Comparison of ENCODE assay signal across 17 cellular contexts in genomic region chr11:74533421-74533820, GRCh38. TPM values are rescaled to one million over a fixed set of nuclear protein-coding genes. Genes with fewer than 3 reads are reported as not detected.
DNase-seq lines count a peak whose midpoint lies in the region; ATAC-seq and TF ChIP-seq lines count a peak whose summit lies in the region.
"Had no signal": no experiment of that assay in that cellular context is flagged by ENCODE, and none has a peak within 500 bp of the region (broad histone marks: within the 10 kb centered on the region; RNA-seq: fewer than 3 reads in every experiment).

No MANE protein-coding gene starts in this region.

- H3K4me1 Mint-ChIP-seq in Caco-2 (ENCODE audit: low read depth, unreplicated experiment) = peaks cover 32% of the 10 kb centered on the region
- H3K4me1 Mint-ChIP-seq in endodermal cell = peaks cover 19% of the 10 kb centered on the region
- H3K4me1 Mint-ChIP-seq in neural progenitor cell = peaks cover 7% of the 10 kb centered on the region

- no peak for ATAC-seq in HG02938 (IDR thresholded peaks at IDR 0.05; ENCODE audit: unreplicated experiment)
- ATAC-seq: A549 had no signal

- H4K20me1 ChIP-seq in neural progenitor cell (ENCODE audit: low read depth) (no peaks in the 10 kb centered on the region), smooth muscle cell (ENCODE audit: low read depth) (no peaks in the 10 kb centered on the region)

- no peaks in the 10 kb centered on the region for H3K79me2 ChIP-seq in neural progenitor cell (ENCODE audit: low read depth)
- no peaks in the 10 kb centered on the region for H3K79me2 ChIP-seq in smooth muscle cell (ENCODE audit: low read depth)

- 93% methylated on average over 8 to 9 of the region's 9 CpGs for WGBS in endodermal cell (ENCODE audit: insufficient coverage in 1 of 2, insufficient read length in 1 of 2), 2 experiments
- WGBS in smooth muscle cell (ENCODE audit: low lambda C conversion rate) = 86% methylated on average over 9 of the region's 9 CpGs

- no TSS peak for BruUV-seq in Caco-2 (replicated peaks; lab: Mats Ljungman, UMichigan)

- no peaks in the 10 kb centered on the region for H3K36me3 ChIP-seq in Caco-2 (ENCODE audit: control insufficient read depth, insufficient read depth, low read length)
- H3K36me3 ChIP-seq in endodermal cell (ENCODE audit: control insufficient read depth, insufficient read depth, low read length) = no peaks in the 10 kb centered on the region
- no peaks in the 10 kb centered on the region for H3K36me3 ChIP-seq in neural progenitor cell
- no peaks in the 10 kb centered on the region for H3K36me3 ChIP-seq in smooth muscle cell (ENCODE audit: low read depth)

- no peak overlapping the region for H3K9ac ChIP-seq in endodermal cell (ENCODE audit: extremely low read depth, low read length, poor library complexity, severe bottlenecking)
- H3K9ac ChIP-seq in neural progenitor cell = no peak overlapping the region
- H3K9ac ChIP-seq in smooth muscle cell (ENCODE audit: low read depth) = no peak overlapping the region

- H2AFZ ChIP-seq in neural progenitor cell (replicated peaks) = no peak overlapping the region
- H2AFZ ChIP-seq in smooth muscle cell (ENCODE audit: low read depth) = no peak overlapping the region

- H3K4me1 ChIP-seq in Caco-2 (peaks cover 25% of the 10 kb centered on the region), endodermal cell (ENCODE audit: control insufficient read depth, insufficient read depth, low read length) (no peaks in the 10 kb centered on the region), neural progenitor cell (no peaks in the 10 kb centered on the region), smooth muscle cell (ENCODE audit: low read depth) (no peaks in the 10 kb centered on the region)
- H3K4me1 ChIP-seq: A549 had no signal

- POLR2A ChIA-PET in Caco-2 (lab: Charles Lee) = no interaction called here

- H3K4me2 ChIP-seq in neural progenitor cell = no peak overlapping the region
- H3K4me2 ChIP-seq in smooth muscle cell = no peak overlapping the region
- H3K4me2 ChIP-seq: A549 had no signal

- intact Hi-C loops in Caco-2 (cut with micrococcal nuclease; ENCODE audit: unreplicated experiment) = no loop called here

- TF ChIP-seq CTCF in Caco-2 (IDR thresholded peaks at IDR 0.05; ENCODE audit: insufficient read depth in 1 of 2, low read depth in 1 of 2, low read length in 1 of 2, severe bottlenecking in 1 of 2, unreplicated experiment in 1 of 2) (no peak), endodermal cell (conservative IDR thresholded peaks at IDR 0.05) (no peak), neural progenitor cell (IDR thresholded peaks at IDR 0.05) (no peak), smooth muscle cell (IDR thresholded peaks at IDR 0.05; ENCODE audit: borderline replicate concordance, insufficient read depth, poor library complexity, severe bottlenecking) (no peak)

- H3K4me3 Mint-ChIP-seq in Caco-2 (ENCODE audit: unreplicated experiment) (peak overlapping the region; percentile 10), endodermal cell (no peak overlapping the region), neural progenitor cell (no peak overlapping the region)
- H3K4me3 Mint-ChIP-seq: CD4-positive, alpha-beta T cell; H9 had no signal

- H3K9me3 ChIP-seq in Caco-2 (peaks cover 12% of the 10 kb centered on the region), endodermal cell (ENCODE audit: control insufficient read depth, low read length) (peaks cover 20% of the 10 kb centered on the region), neural progenitor cell (ENCODE audit: low read depth) (no peaks in the 10 kb centered on the region), smooth muscle cell (replicated peaks; ENCODE audit: low read depth) (no peaks in the 10 kb centered on the region)
- H3K9me3 ChIP-seq: A549 had no signal

- H3K27ac ChIP-seq in endodermal cell (ENCODE audit: low read depth, low read length) (no peak overlapping the region), neural progenitor cell (no peak overlapping the region), smooth muscle cell (ENCODE audit: low read depth) (peak overlapping the region; percentile 9)
- H3K27ac ChIP-seq: 22Rv1, A549, C4-2B, HL-60 had no signal

- H3F3A ChIP-seq in neural progenitor cell (ENCODE audit: low read depth) = no peaks in the 10 kb centered on the region
- no peaks in the 10 kb centered on the region for H3F3A ChIP-seq in smooth muscle cell (ENCODE audit: low read depth)

- H3K27me3 Mint-ChIP-seq in Caco-2 (ENCODE audit: insufficient read depth, unreplicated experiment) = no peaks in the 10 kb centered on the region
- no peaks in the 10 kb centered on the region for H3K27me3 Mint-ChIP-seq in endodermal cell (ENCODE audit: insufficient read depth)
- no peaks in the 10 kb centered on the region for H3K27me3 Mint-ChIP-seq in neural progenitor cell (ENCODE audit: insufficient read depth, low read depth)

- H3K36me3 Mint-ChIP-seq in Caco-2 (ENCODE audit: insufficient read depth, unreplicated experiment) = no peaks in the 10 kb centered on the region
- H3K36me3 Mint-ChIP-seq in endodermal cell (ENCODE audit: low read depth) = peaks cover 2% of the 10 kb centered on the region
- peaks cover 2% of the 10 kb centered on the region for H3K36me3 Mint-ChIP-seq in neural progenitor cell

- DNase-seq in Caco-2 = no peak
- DNase-seq in endodermal cell = peak; percentile 56
- DNase-seq in neural progenitor cell (ENCODE audit: low spot score) = no peak
- no peak for DNase-seq in smooth muscle cell (lab: John Stamatoyannopoulos, UW; ENCODE audit: unreplicated experiment)
- no peak for DNase-seq in nucleus accumbens (lab: John Stamatoyannopoulos, UW)
- no peak for DNase-seq in NCI-H748 (lab: John Stamatoyannopoulos, UW; ENCODE audit: unreplicated experiment)
- DNase-seq in NCI-H748 treated with DMSO at 0.1 percent for 48 hours (lab: John Stamatoyannopoulos, UW) = no peak
- DNase-seq: AML-193; CD4-positive, alpha-beta T cell; DMS79 treated with DMSO at 0.1 percent for 48 hours; GF-D8; H9 had no signal

- H3K27ac Mint-ChIP-seq in Caco-2 (ENCODE audit: unreplicated experiment) = no peak overlapping the region
- H3K27ac Mint-ChIP-seq in endodermal cell = no peak overlapping the region
- peak overlapping the region; percentile 75 for H3K27ac Mint-ChIP-seq in neural progenitor cell
- H3K27ac Mint-ChIP-seq: CD4-positive, alpha-beta T cell; H9 had no signal

- H3K27me3 ChIP-seq in Caco-2 (replicated peaks; ENCODE audit: control insufficient read depth, insufficient read depth, low read length) = no peaks in the 10 kb centered on the region
- H3K27me3 ChIP-seq in endodermal cell (ENCODE audit: control insufficient read depth, insufficient read depth, low read length, poor library complexity, severe bottlenecking) = no peaks in the 10 kb centered on the region
- H3K27me3 ChIP-seq in neural progenitor cell = no peaks in the 10 kb centered on the region
- no peaks in the 10 kb centered on the region for H3K27me3 ChIP-seq in smooth muscle cell (ENCODE audit: low read depth)

- H3K9me3 Mint-ChIP-seq in Caco-2 (ENCODE audit: unreplicated experiment) (peaks cover 16% of the 10 kb centered on the region), endodermal cell (peaks cover 22% of the 10 kb centered on the region), neural progenitor cell (peaks cover 15% of the 10 kb centered on the region)

- CTCF ChIA-PET in Caco-2 (lab: Charles Lee) = interaction anchor here (1.2 kb wide), 1 partner anchor 40 kb away, joined by 3 read pairs; the partner anchor contains the start of gene LIPT2

- H3K4me3 ChIP-seq in Caco-2 (ENCODE audit: low read depth, low read length) (no peak overlapping the region), endodermal cell (ENCODE audit: low read length) (no peak overlapping the region), neural progenitor cell (no peak overlapping the region), smooth muscle cell (no peak overlapping the region)
- H3K4me3 ChIP-seq: A549 had no signal

RNA-seq across cellular contexts. Expression of gene LIPT2, which starts 39.9 kb away (rescaled TPM):
- 10.5 and 14.4 TPM in 2 replicates for total RNA-seq in Caco-2 (2022)
- total RNA-seq in endodermal cell = 1 to 10 TPM; 6.7 to 9.4 TPM
- polyA plus RNA-seq in endodermal cell (2013, experiment 1 of 2) = 5.6 TPM
- polyA plus RNA-seq in endodermal cell (2013, experiment 2 of 2) = 4.8 TPM
- 15.2 and 16.9 TPM in 2 replicates for total RNA-seq in neural progenitor cell (ENCODE audit: low replicate concordance)
- total RNA-seq in smooth muscle cell = 4.0 and 6.5 TPM in 2 replicates
- polyA plus RNA-seq in smooth muscle cell = 9.7 and 10.2 TPM in 2 replicates

RNA-seq across cellular contexts. Expression of gene POLD3, which starts 59.0 kb away (rescaled TPM):
- total RNA-seq in Caco-2 (2022) = 45.8 and 49.7 TPM in 2 replicates
- total RNA-seq in endodermal cell = 10 to 100 TPM; 38.5 to 52.2 TPM
- polyA plus RNA-seq in endodermal cell (2013, experiment 1 of 2) = 37.7 TPM
- polyA plus RNA-seq in endodermal cell (2013, experiment 2 of 2) = 31.8 TPM
- 45.4 and 56.9 TPM in 2 replicates for total RNA-seq in neural progenitor cell (ENCODE audit: low replicate concordance)
- 20.4 and 21.0 TPM in 2 replicates for total RNA-seq in smooth muscle cell
- 17.2 and 33.9 TPM in 2 replicates for polyA plus RNA-seq in smooth muscle cell
